8 cellular contexts compared by ENCODE assay signal in genomic region chr4:2402053-2402452, GRCh38. TPM values are rescaled to one million over a fixed set of nuclear protein-coding genes. Genes with fewer than 3 reads are reported as not detected.
DNase-seq lines count a peak whose midpoint lies in the region; ATAC-seq and TF ChIP-seq lines count a peak whose summit lies in the region.

No MANE protein-coding gene starts in this region.

- H3K36me3 ChIP-seq in HUES48 (ENCODE audit: control insufficient read depth, insufficient read depth, low read length) (no peaks in the 10 kb centered on the region), neural progenitor cell (no peaks in the 10 kb centered on the region), MM.1S (replicated peaks; ENCODE audit: insufficient read depth, low read length) (no peaks in the 10 kb centered on the region)

- no peak for DNase-seq in AG04449 (ENCODE audit: low read depth, low spot score)
- DNase-seq in activated CD8-positive, alpha-beta T cell treated with anti-CD3 and anti-CD28 coated beads, Interleukin-2, amount 10 ng/mL, durations not matched to agents 7 days and 5 days, result peak; percentile 31
- peak; percentile 36 for DNase-seq in fibroblast of the aortic adventitia (ENCODE audit: low read depth)
- DNase-seq in neural progenitor cell (ENCODE audit: low spot score), result peak; percentile 94
- no peak for DNase-seq in MM.1S
- DNase-seq in UCSD-AML1 (lab: John Stamatoyannopoulos, UW; ENCODE audit: unreplicated experiment), result no peak

- ATAC-seq in activated CD8-positive, alpha-beta T cell treated with anti-CD3 and anti-CD28 coated beads, Interleukin-2, amount 10 ng/mL, durations not matched to agents 7 days and 5 days, result peak; percentile 57
- no peak for ATAC-seq in GM18870 (IDR thresholded peaks at IDR 0.05; ENCODE audit: unreplicated experiment)

- peaks cover 18% of the 10 kb centered on the region for H3K4me1 Mint-ChIP-seq in activated CD8-positive, alpha-beta T cell treated with anti-CD3 and anti-CD28 coated beads, Interleukin-2, amount 10 ng/mL, durations not matched to agents 7 days and 5 days (ENCODE audit: low read depth)
- peaks cover 36% of the 10 kb centered on the region for H3K4me1 Mint-ChIP-seq in neural progenitor cell

- H3K27me3 Mint-ChIP-seq in activated CD8-positive, alpha-beta T cell treated with anti-CD3 and anti-CD28 coated beads, Interleukin-2, amount 10 ng/mL, durations not matched to agents 7 days and 5 days (ENCODE audit: low read depth), result peaks cover 15% of the 10 kb centered on the region
- peaks cover 22% of the 10 kb centered on the region for H3K27me3 Mint-ChIP-seq in neural progenitor cell (ENCODE audit: insufficient read depth, low read depth)

- H3K27me3 ChIP-seq in HUES48 (ENCODE audit: control insufficient read depth, insufficient read depth, low read length) (peaks cover 17% of the 10 kb centered on the region), neural progenitor cell (peaks cover 27% of the 10 kb centered on the region), MM.1S (replicated peaks; ENCODE audit: insufficient read depth, low read length) (no peaks in the 10 kb centered on the region)

- H3K9ac ChIP-seq in HUES48 (ENCODE audit: low read depth, low read length) (no peak overlapping the region), neural progenitor cell (no peak overlapping the region), MM.1S (ENCODE audit: low read length) (no peak overlapping the region)

- POLR2A ChIA-PET in AG04449 (lab: Yijun Ruan, JAX), result interaction anchor here (1.7 kb wide), 1 partner anchor 11 kb away, joined by 6 read pairs; no protein-coding TSS in a partner anchor
- POLR2A ChIA-PET in activated CD8-positive, alpha-beta T cell treated with anti-CD3 and anti-CD28 coated beads, Interleukin-2, amount 10 ng/mL, durations not matched to agents 7 days and 5 days (lab: Charles Lee), result interaction anchor here (0.6 to 3.3 kb wide), 3 partner anchors 10 to 160 kb away, joined by 3 to 19 read pairs (median 4); partner anchors contain the start of genes HAUS3 and POLN

- H4K20me1 ChIP-seq in neural progenitor cell (ENCODE audit: low read depth) (peaks cover 12% of the 10 kb centered on the region), MM.1S (ENCODE audit: insufficient read depth, low read length) (no peaks in the 10 kb centered on the region)

- no peak for TF ChIP-seq CTCF in AG04449 (IDR thresholded peaks at IDR 0.05; ENCODE audit: insufficient read depth, low read length, missing control alignments)
- TF ChIP-seq CTCF in fibroblast of the aortic adventitia (IDR thresholded peaks at IDR 0.05; ENCODE audit: insufficient read depth, low read length), result no peak
- TF ChIP-seq CTCF in neural progenitor cell (IDR thresholded peaks at IDR 0.05), result no peak
- no peak for TF ChIP-seq CTCF in MM.1S (IDR thresholded peaks at IDR 0.05; ENCODE audit: low read length)

- no peaks in the 10 kb centered on the region for H3K9me2 ChIP-seq in MM.1S (replicated peaks; ENCODE audit: insufficient read depth, low read length)

- H3K4me1 ChIP-seq in HUES48 (ENCODE audit: control insufficient read depth, insufficient read depth, low read length), result peaks cover 13% of the 10 kb centered on the region
- peaks cover 22% of the 10 kb centered on the region for H3K4me1 ChIP-seq in neural progenitor cell
- H3K4me1 ChIP-seq in MM.1S (ENCODE audit: low read length), result no peaks in the 10 kb centered on the region

- peak overlapping the region; percentile 57 for H3K4me3 Mint-ChIP-seq in activated CD8-positive, alpha-beta T cell treated with anti-CD3 and anti-CD28 coated beads, Interleukin-2, amount 10 ng/mL, durations not matched to agents 7 days and 5 days
- peak overlapping the region; percentile 72 for H3K4me3 Mint-ChIP-seq in neural progenitor cell

- no peaks in the 10 kb centered on the region for H3K9me3 Mint-ChIP-seq in activated CD8-positive, alpha-beta T cell treated with anti-CD3 and anti-CD28 coated beads, Interleukin-2, amount 10 ng/mL, durations not matched to agents 7 days and 5 days (ENCODE audit: insufficient read depth)
- peaks cover 4% of the 10 kb centered on the region for H3K9me3 Mint-ChIP-seq in neural progenitor cell

- H3K27ac ChIP-seq in HUES48 (ENCODE audit: low read depth, low read length) (no peak overlapping the region), neural progenitor cell (no peak overlapping the region), MM.1S (ENCODE audit: low read length) (no peak overlapping the region)

- H3K36me3 Mint-ChIP-seq in activated CD8-positive, alpha-beta T cell treated with anti-CD3 and anti-CD28 coated beads, Interleukin-2, amount 10 ng/mL, durations not matched to agents 7 days and 5 days (ENCODE audit: low read depth), result no peaks in the 10 kb centered on the region
- H3K36me3 Mint-ChIP-seq in neural progenitor cell, result no peaks in the 10 kb centered on the region

- H3K4me3 ChIP-seq in AG04449 (ENCODE audit: low read depth, low read length), result peak overlapping the region; percentile 45
- H3K4me3 ChIP-seq in HUES48 (ENCODE audit: low read depth, low read length), result peak overlapping the region; percentile 47
- peak overlapping the region; percentile 53 for H3K4me3 ChIP-seq in fibroblast of the aortic adventitia (ENCODE audit: low read depth, low read length)
- H3K4me3 ChIP-seq in neural progenitor cell, result peak overlapping the region; percentile 39
- H3K4me3 ChIP-seq in MM.1S (ENCODE audit: low read length), result no peak overlapping the region

- H3K79me2 ChIP-seq in neural progenitor cell (ENCODE audit: low read depth) (no peaks in the 10 kb centered on the region), MM.1S (ENCODE audit: low read length) (peaks cover 29% of the 10 kb centered on the region)

- H3K4me2 ChIP-seq in neural progenitor cell (peak overlapping the region; percentile 80), MM.1S (ENCODE audit: low read depth, low read length) (no peak overlapping the region)

- CTCF ChIA-PET in AG04449 (lab: Yijun Ruan, JAX), result interaction anchor here (0.7 to 3.3 kb wide), 3 partner anchors 11 to 182 kb away, joined by 3 to 18 read pairs (median 7); partner anchors contain the start of gene CFAP99
- CTCF ChIA-PET in activated CD8-positive, alpha-beta T cell treated with anti-CD3 and anti-CD28 coated beads, Interleukin-2, amount 10 ng/mL, durations not matched to agents 7 days and 5 days (lab: Charles Lee), result interaction anchor here (1.8 to 2.1 kb wide), 2 partner anchors 9 to 10 kb away, joined by 6 to 19 read pairs; no protein-coding TSS in a partner anchor

- H2AFZ ChIP-seq in neural progenitor cell (replicated peaks) (no peak overlapping the region), MM.1S (ENCODE audit: low read length) (no peak overlapping the region)

- no peak overlapping the region for H3K27ac Mint-ChIP-seq in activated CD8-positive, alpha-beta T cell treated with anti-CD3 and anti-CD28 coated beads, Interleukin-2, amount 10 ng/mL, durations not matched to agents 7 days and 5 days
- no peak overlapping the region for H3K27ac Mint-ChIP-seq in neural progenitor cell

- H3F3A ChIP-seq in neural progenitor cell (ENCODE audit: low read depth) (peaks cover 16% of the 10 kb centered on the region), MM.1S (ENCODE audit: insufficient read depth, low read length) (no peaks in the 10 kb centered on the region)

- H3K9me3 ChIP-seq in HUES48 (ENCODE audit: control insufficient read depth, insufficient read depth, low read length), result no peaks in the 10 kb centered on the region
- H3K9me3 ChIP-seq in neural progenitor cell (ENCODE audit: low read depth), result no peaks in the 10 kb centered on the region
- no peaks in the 10 kb centered on the region for H3K9me3 ChIP-seq in MM.1S (replicated peaks; ENCODE audit: insufficient read depth, low read length)

RNA-seq across cellular contexts. Expression of gene ZFYVE28, which starts 16.4 kb away (rescaled TPM):
- total RNA-seq in activated CD8-positive, alpha-beta T cell treated with anti-CD3 and anti-CD28 coated beads, Interleukin-2, amount 10 ng/mL, durations not matched to agents 7 days and 5 days, result 1 to 10 TPM; 6.1 to 6.3 TPM
- total RNA-seq in fibroblast of the aortic adventitia (ENCODE audit: low replicate concordance) (7.7 and 14.0 TPM in 2 replicates), neural progenitor cell (ENCODE audit: low replicate concordance) (0.39 and 0.93 TPM in 2 replicates)

RNA-seq across cellular contexts. Expression of gene CFAP99, which starts 16.7 kb away (rescaled TPM):
- total RNA-seq in activated CD8-positive, alpha-beta T cell treated with anti-CD3 and anti-CD28 coated beads, Interleukin-2, amount 10 ng/mL, durations not matched to agents 7 days and 5 days, result not detected
- total RNA-seq in fibroblast of the aortic adventitia (ENCODE audit: low replicate concordance) (not detected in 2 replicates), neural progenitor cell (ENCODE audit: low replicate concordance) (not detected in 2 replicates)

Comparison
In these comparisons a context has a peak if more than half of its experiments do, and no peak if none do; other contexts are left out.
1. DNase-seq: peak in activated CD8-positive, alpha-beta T cell treated with anti-CD3 and anti-CD28 coated beads, Interleukin-2, amount 10 ng/mL, durations not matched to agents 7 days and 5 days (single experiment), fibroblast of the aortic adventitia (single experiment) and neural progenitor cell (single experiment); none in AG04449 (single experiment), MM.1S (single experiment) and UCSD-AML1 (single experiment).